In genomic region chr7:129146237-129146979, GRCh38 we compare ENCODE assay signal across 7 cellular contexts. TPM values are rescaled to one million over a fixed set of nuclear protein-coding genes. Genes with fewer than 3 reads are reported as not detected.
A peak's percentile ranks its signal among the peaks of the same experiment; 100 is the strongest.
DNase-seq lines count a peak whose midpoint lies in the region; ATAC-seq and TF ChIP-seq lines count a peak whose summit lies in the region.

No MANE protein-coding gene starts in this region.

- H3K27me3 ChIP-seq in H9 (ENCODE audit: insufficient read depth, low read length) (peaks cover 2% of the 10 kb centered on the region; the same call in 1 of the 2 replicates), OCI-LY1 (ENCODE audit: insufficient read depth, low read length) (no peaks in the 10 kb centered on the region)

- no peak overlapping the region for H3K23ac ChIP-seq in H9 (ENCODE audit: insufficient read length, low read depth, low read length)

- H3K4me1 ChIP-seq in H9 (ENCODE audit: insufficient read depth, low read length) (no peaks in the 10 kb centered on the region; the same call in 1 of the 2 replicates), OCI-LY1 (ENCODE audit: insufficient read depth, low read length, severe bottlenecking) (peaks cover 49% of the 10 kb centered on the region)

- H3F3A ChIP-seq in OCI-LY1 (ENCODE audit: insufficient read depth, low read length) = no peaks in the 10 kb centered on the region

- no peak overlapping the region for H2BK120ac ChIP-seq in H9 (ENCODE audit: low read depth, low read length, poor library complexity, severe bottlenecking)

- no peak overlapping the region for H2BK20ac ChIP-seq in H9 (ENCODE audit: low read depth, low read length, poor library complexity, severe bottlenecking)

- H3T11ph ChIP-seq in H9 (ENCODE audit: low read length) = no peak overlapping the region

- H3K36me3 Mint-ChIP-seq in H9 (ENCODE audit: insufficient read depth in 1 of 3, low read depth in 3 of 3) = no peaks in the 10 kb centered on the region; a peak in 2 of 7 replicates
- no peaks in the 10 kb centered on the region for H3K36me3 Mint-ChIP-seq in nephron progenitor cell (ENCODE audit: low read depth)

- H3K79me2 ChIP-seq in H9 (ENCODE audit: insufficient read depth, low read length) (no peaks in the 10 kb centered on the region), OCI-LY1 (ENCODE audit: insufficient read depth, low read length) (no peaks in the 10 kb centered on the region)

- no peak overlapping the region for H4K5ac ChIP-seq in H9 (ENCODE audit: insufficient read length, low read depth, low read length)

- peak overlapping the region; percentile 77 to 86; a peak in 3 of 5 replicates for H3K4me3 Mint-ChIP-seq in H9
- peak overlapping the region; percentile 79 for H3K4me3 Mint-ChIP-seq in nephron progenitor cell

- no CpG with 5 or more reads among the region's 8 CpGs for WGBS in H9 (ENCODE audit: extremely low coverage, insufficient read length, low lambda C conversion rate)

- no peak for TF ChIP-seq CTCF in H9 (conservative IDR thresholded peaks at IDR 0.05)
- no peak for TF ChIP-seq CTCF in OCI-LY1 (IDR thresholded peaks at IDR 0.05; ENCODE audit: low read length)
- TF ChIP-seq CTCF in nephron progenitor cell (IDR thresholded peaks at IDR 0.05) = no peak
- no peak for TF ChIP-seq CTCF in coronary artery (IDR thresholded peaks at IDR 0.05)

- peaks cover 7% of the 10 kb centered on the region for H3K23me2 ChIP-seq in H9 (ENCODE audit: insufficient read length, low read depth, low read length, poor library complexity, severe bottlenecking)

- H3K27ac Mint-ChIP-seq in H9 (no peak overlapping the region; a peak in 1 of 7 replicates), nephron progenitor cell (no peak overlapping the region)

- no peak overlapping the region for H3K56ac ChIP-seq in H9 (ENCODE audit: insufficient read length, low read depth, low read length)

- H2AK5ac ChIP-seq in H9 (ENCODE audit: insufficient read length, low read length) = no peak overlapping the region

- no peaks in the 10 kb centered on the region for H3K9me2 ChIP-seq in OCI-LY1 (ENCODE audit: low read depth, low read length)

- no peak for DNase-seq in H9
- no peak for DNase-seq in nephron progenitor cell
- DNase-seq in coronary artery (ENCODE audit: low spot score) = no peak
- no peak for DNase-seq in HuH-7.5 (ENCODE audit: low spot score)
- DNase-seq in stimulated activated CD4-positive, alpha-beta T cell treated with anti-CD3 and anti-CD28 coated beads, Interleukin-2, amount 100 ng/mL, for 24 hours = no peak

- no peak overlapping the region for H3K14ac ChIP-seq in H9 (ENCODE audit: insufficient read depth, low read length)

- H3K9me3 ChIP-seq in H9 (ENCODE audit: control insufficient read depth, low read depth, low read length) (no peaks in the 10 kb centered on the region), OCI-LY1 (ENCODE audit: low read length) (no peaks in the 10 kb centered on the region)

- no peak overlapping the region for H2BK15ac ChIP-seq in H9 (ENCODE audit: low read depth, low read length)

- no peak overlapping the region for H4K91ac ChIP-seq in H9 (ENCODE audit: insufficient read length, low read depth, low read length)

- H3K18ac ChIP-seq in H9 (ENCODE audit: insufficient read length, low read depth, low read length) = no peak overlapping the region

- H3K9me3 Mint-ChIP-seq in H9 (no peaks in the 10 kb centered on the region; a peak in 1 of 5 replicates), nephron progenitor cell (no peaks in the 10 kb centered on the region)

- no peak overlapping the region for H3K4ac ChIP-seq in H9 (ENCODE audit: low read depth, low read length)

- H3K27ac ChIP-seq in H9 (ENCODE audit: insufficient read length, low read depth, low read length) (no peak overlapping the region), OCI-LY1 (ENCODE audit: low read depth, low read length, poor library complexity, severe bottlenecking) (peak overlapping the region; percentile 62), coronary artery (no peak overlapping the region)

- no peak overlapping the region for H3K9ac ChIP-seq in H9 (ENCODE audit: extremely low read depth, insufficient read length, low read length)
- peak overlapping the region; percentile 68; the same call in 1 of the 2 replicates for H3K9ac ChIP-seq in OCI-LY1 (ENCODE audit: low read length)

- H2BK5ac ChIP-seq in H9 (ENCODE audit: insufficient read length, low read length) = no peak overlapping the region

- H3K27me3 Mint-ChIP-seq in H9 (ENCODE audit: low read depth) = peaks cover 38% of the 10 kb centered on the region
- H3K27me3 Mint-ChIP-seq in nephron progenitor cell (ENCODE audit: low read depth, poor library complexity) = peaks cover 87% of the 10 kb centered on the region

- H3K4me3 ChIP-seq in OCI-LY1 (ENCODE audit: low read depth, low read length, poor library complexity, severe bottlenecking) (peak overlapping the region; percentile 72), coronary artery (no peak overlapping the region)

- no peaks in the 10 kb centered on the region for H3K36me3 ChIP-seq in OCI-LY1 (ENCODE audit: insufficient read depth, low read length)

- H4K20me1 ChIP-seq in H9 (ENCODE audit: control insufficient read depth, insufficient read depth, insufficient read length) (no peaks in the 10 kb centered on the region), OCI-LY1 (ENCODE audit: insufficient read depth, low read length) (no peaks in the 10 kb centered on the region)

- H2BK12ac ChIP-seq in H9 (ENCODE audit: insufficient read length, low read depth, low read length) = no peak overlapping the region

- ATAC-seq in GM18907 (IDR thresholded peaks at IDR 0.05; ENCODE audit: unreplicated experiment) = peak; percentile 74

- peaks cover 27 to 35% of the 10 kb centered on the region in 2 experiments for H3K4me1 Mint-ChIP-seq in H9
- peaks cover 12% of the 10 kb centered on the region for H3K4me1 Mint-ChIP-seq in nephron progenitor cell

- H2AFZ ChIP-seq in H9 (ENCODE audit: low read length) (no peak overlapping the region), OCI-LY1 (ENCODE audit: low read length) (no peak overlapping the region)

- H3K79me1 ChIP-seq in H9 (ENCODE audit: insufficient read depth, low read depth, low read length, poor library complexity, severe bottlenecking) = no peaks in the 10 kb centered on the region

- H4K8ac ChIP-seq in H9 (replicated peaks; ENCODE audit: insufficient read length, low read depth, low read length) = no peak overlapping the region

- H3K4me2 ChIP-seq in H9 (ENCODE audit: insufficient read depth, insufficient read length, low read length) (no peak overlapping the region), OCI-LY1 (ENCODE audit: low read length) (peak overlapping the region; percentile 82)

RNA-seq across cellular contexts. Expression of gene TSPAN33, which starts 1.9 kb away (rescaled TPM):
- total RNA-seq in H9 (2021) = 34.7 and 36.7 TPM in 2 replicates

RNA-seq across cellular contexts. Expression of gene SMO, which starts 42.0 kb away (rescaled TPM):
- 66.8 and 70.0 TPM in 2 replicates for total RNA-seq in H9 (2021)
